ENCODE assay signal across 2 cellular contexts in genomic region chr16:29927523-29927905, GRCh38.
TF ChIP-seq lines count a peak whose summit lies in the region.

No MANE protein-coding gene starts in this region.

TF ChIP-seq in SK-N-SH, 30 proteins besides CTCF, POLR2A, EP300 and RAD21:
- no peak for TF ChIP-seq FOXM1 (IDR thresholded peaks at IDR 0.05; ENCODE audit: low read depth)
- TF ChIP-seq ZBTB33 (IDR thresholded peaks at IDR 0.05; ENCODE audit: borderline replicate concordance, low read depth), result no peak
- TF ChIP-seq MEF2A (IDR thresholded peaks at IDR 0.05; ENCODE audit: borderline replicate concordance, low read depth), result no peak
TF ChIP-seq in SK-N-SH: peak in this region for 0.

TF ChIP-seq in SK-N-SH treated with all-trans-retinoic acid at 6 μM for 48 hours, 23 proteins besides CTCF, POLR2A, EP300 and RAD21:
- TF ChIP-seq ESRRG (CRISPR knock-in tag; IDR thresholded peaks at IDR 0.05), result no peak
- no peak for TF ChIP-seq OSR1 (CRISPR knock-in tag; IDR thresholded peaks at IDR 0.05)
- no peak for TF ChIP-seq PPARA (CRISPR knock-in tag; IDR thresholded peaks at IDR 0.05; ENCODE audit: borderline replicate concordance)
- no peak for TF ChIP-seq RARB (CRISPR knock-in tag; IDR thresholded peaks at IDR 0.05)
- no peak for TF ChIP-seq ZFP3 (CRISPR knock-in tag; IDR thresholded peaks at IDR 0.05)
- TF ChIP-seq ARNTL (CRISPR knock-in tag; IDR thresholded peaks at IDR 0.05; ENCODE audit: borderline replicate concordance, low read depth), result no peak
